1 cellular context compared by ENCODE assay signal in genomic region chr16:50520451-50521245, GRCh38.
TF ChIP-seq lines count a peak whose summit lies in the region.

No MANE protein-coding gene starts in this region.

TF ChIP-seq in HepG2, 621 proteins besides CTCF, POLR2A, EP300 and RAD21 (continued from another document and continues in another):
- TF ChIP-seq GPBP1L1 (CRISPR knock-in tag; IDR thresholded peaks at IDR 0.05) (no peak), ZNF256 (CRISPR knock-in tag; conservative IDR thresholded peaks at IDR 0.05) (no peak), FOSL1 (CRISPR knock-in tag; IDR thresholded peaks at IDR 0.05; ENCODE audit: borderline replicate concordance) (no peak), ZGPAT (CRISPR knock-in tag; IDR thresholded peaks at IDR 0.05) (peak; percentile 94), BCL6 (CRISPR knock-in tag; IDR thresholded peaks at IDR 0.05) (peak; percentile 83), HNRNPLL (IDR thresholded peaks at IDR 0.05; ENCODE audit: low read depth, low read length, poor library complexity, severe bottlenecking) (no peak), SKI (IDR thresholded peaks at IDR 0.05; ENCODE audit: partially characterized antibody) (peak; percentile 88), ZNF430 (CRISPR knock-in tag; IDR thresholded peaks at IDR 0.05) (peak; percentile 36; the same call in 1 of the 2 replicates), SMAD3 (CRISPR knock-in tag; IDR thresholded peaks at IDR 0.05) (peak; percentile 93; the same call in 1 of the 2 replicates), HMGXB3 (CRISPR knock-in tag; IDR thresholded peaks at IDR 0.05; ENCODE audit: borderline replicate concordance) (no peak; the same call in 1 of the 2 replicates), POLR2AphosphoS2 (IDR thresholded peaks at IDR 0.05; ENCODE audit: low read depth, low read length) (no peak), ARID5B (CRISPR knock-in tag; IDR thresholded peaks at IDR 0.05) (peak; percentile 98), IRF1 (CRISPR knock-in tag; IDR thresholded peaks at IDR 0.05; ENCODE audit: low read depth) (no peak), TEAD2 (CRISPR knock-in tag; IDR thresholded peaks at IDR 0.05) (no peak), ZNF879 (CRISPR knock-in tag; IDR thresholded peaks at IDR 0.05) (no peak), ZNF280D (CRISPR knock-in tag; IDR thresholded peaks at IDR 0.05) (peak; percentile 39; the same call in 1 of the 2 replicates), KDM1A (CRISPR knock-in tag; IDR thresholded peaks at IDR 0.05) (peak; percentile 96), GLI4 (CRISPR knock-in tag; IDR thresholded peaks at IDR 0.05; ENCODE audit: borderline replicate concordance) (no peak), ZXDC (CRISPR knock-in tag; IDR thresholded peaks at IDR 0.05) (no peak), CC2D1A (CRISPR knock-in tag; IDR thresholded peaks at IDR 0.05) (no peak), TBL1XR1 (IDR thresholded peaks at IDR 0.05; ENCODE audit: borderline replicate concordance, low read length, partially characterized antibody) (peak; percentile 51), ZNF407 (CRISPR knock-in tag; IDR thresholded peaks at IDR 0.05; ENCODE audit: not compliant biosample characterization) (no peak), PPARG (CRISPR knock-in tag; conservative IDR thresholded peaks at IDR 0.05) (peak; percentile 89), MYC (CRISPR knock-in tag; IDR thresholded peaks at IDR 0.05; ENCODE audit: borderline replicate concordance) (peak; percentile 55; the same call in 1 of the 2 replicates), PHF20 (CRISPR knock-in tag; IDR thresholded peaks at IDR 0.05) (no peak)
